ENCODE assay signal across 13 cellular contexts in genomic region chr5:71533142-71533541, GRCh38. TPM values are rescaled to one million over a fixed set of nuclear protein-coding genes. Genes with fewer than 3 reads are reported as not detected.
DNase-seq lines count a peak whose midpoint lies in the region; ATAC-seq and TF ChIP-seq lines count a peak whose summit lies in the region.
"Had no signal": no experiment of that assay in that cellular context is flagged by ENCODE, and none has a peak within 500 bp of the region (broad histone marks: within the 10 kb centered on the region; RNA-seq: fewer than 3 reads in every experiment).

No MANE protein-coding gene starts in this region.

- H3K4me3 Mint-ChIP-seq in CD8-positive, alpha-beta memory T cell, result no peak overlapping the region
- no peak overlapping the region for H3K4me3 Mint-ChIP-seq in HFFc6
- no peak overlapping the region for H3K4me3 Mint-ChIP-seq in central memory CD8-positive, alpha-beta T cell
- no peak overlapping the region for H3K4me3 Mint-ChIP-seq in natural killer cell treated with Interleukin-12 subunit alpha and Interleukin-12 subunit beta and Interleukin-15 and Interleukin-18, amount 100 ng/mL, for 72 hours
- H3K4me3 Mint-ChIP-seq: naive B cell had no signal

- H3K36me3 ChIP-seq in CD8-positive, alpha-beta memory T cell (ENCODE audit: insufficient read depth, low read length), result peaks cover 9% of the 10 kb centered on the region

- no peak overlapping the region for H3K27ac ChIP-seq in CD8-positive, alpha-beta memory T cell (ENCODE audit: low read depth, low read length)

- CTCF ChIA-PET in CD8-positive, alpha-beta memory T cell (lab: Charles Lee), result interaction anchor here (0.9 kb wide), 2 partner anchors 9 to 68 kb away, joined by 3 read pairs; no protein-coding TSS in a partner anchor

- H3K9me3 Mint-ChIP-seq in CD8-positive, alpha-beta memory T cell, result no peaks in the 10 kb centered on the region
- H3K9me3 Mint-ChIP-seq in HFFc6, result no peaks in the 10 kb centered on the region
- no peaks in the 10 kb centered on the region for H3K9me3 Mint-ChIP-seq in central memory CD8-positive, alpha-beta T cell
- H3K9me3 Mint-ChIP-seq in natural killer cell treated with Interleukin-12 subunit alpha and Interleukin-12 subunit beta and Interleukin-15 and Interleukin-18, amount 100 ng/mL, for 72 hours, result no peaks in the 10 kb centered on the region
- H3K9me3 Mint-ChIP-seq: activated naive CD4-positive, alpha-beta T cell treated with anti-CD3 and anti-CD28 coated beads, Interleukin-2, amount 50 U/mL, for 72 hours; naive B cell had no signal

- TF ChIP-seq CTCF in HFFc6 (IDR thresholded peaks at IDR 0.05), result no peak

- in situ Hi-C loops in KBM-7 (cut with MboI; ENCODE audit: low pct_unique_long_range_greater_than_20kb, low sequenced_read_pairs), result no loop called here

- H3K27ac Mint-ChIP-seq in CD8-positive, alpha-beta memory T cell, result peak overlapping the region in 6 of 8 donors; percentile 18 to 81 (median 44)
- H3K27ac Mint-ChIP-seq in HFFc6, result peak overlapping the region; percentile 64
- peak overlapping the region; percentile 49 for H3K27ac Mint-ChIP-seq in central memory CD8-positive, alpha-beta T cell (ENCODE audit: low read depth)
- H3K27ac Mint-ChIP-seq in natural killer cell treated with Interleukin-12 subunit alpha and Interleukin-12 subunit beta and Interleukin-15 and Interleukin-18, amount 100 ng/mL, for 72 hours, result peak overlapping the region; percentile 24 to 52

- POLR2A ChIA-PET in CD8-positive, alpha-beta memory T cell (lab: Charles Lee), result no interaction called here

- no peaks in the 10 kb centered on the region for H3K27me3 Mint-ChIP-seq in CD8-positive, alpha-beta memory T cell
- no peaks in the 10 kb centered on the region for H3K27me3 Mint-ChIP-seq in HFFc6 (ENCODE audit: insufficient read depth)
- H3K27me3 Mint-ChIP-seq in central memory CD8-positive, alpha-beta T cell, result no peaks in the 10 kb centered on the region
- no peaks in the 10 kb centered on the region for H3K27me3 Mint-ChIP-seq in natural killer cell treated with Interleukin-12 subunit alpha and Interleukin-12 subunit beta and Interleukin-15 and Interleukin-18, amount 100 ng/mL, for 72 hours
- H3K27me3 Mint-ChIP-seq: naive B cell had no signal

- DNase-seq in CD8-positive, alpha-beta memory T cell, result no peak
- DNase-seq in HFFc6 (no peak), Ammon's horn (ENCODE audit: low spot score) (no peak), KBM-7 (no peak)
- no peak for DNase-seq in central memory CD8-positive, alpha-beta T cell (ENCODE audit: low spot score in 2 of 2)
- DNase-seq in natural killer cell treated with Interleukin-12 subunit alpha and Interleukin-12 subunit beta and Interleukin-15 and Interleukin-18, amount 100 ng/mL, for 72 hours (ENCODE audit: low spot score), result no peak
- DNase-seq: activated CD4-positive, alpha-beta T cell treated with anti-CD3 and anti-CD28 coated beads, Interleukin-2, amount 50 U/mL, for 1 hour; DMS79; MG63; NCI-H524 had no signal

- peaks cover 19 to 62% (median 28%) of the 10 kb centered on the region in 3 donors for H3K36me3 Mint-ChIP-seq in CD8-positive, alpha-beta memory T cell
- H3K36me3 Mint-ChIP-seq in HFFc6 (ENCODE audit: low read depth), result peaks cover 34% of the 10 kb centered on the region
- H3K36me3 Mint-ChIP-seq in central memory CD8-positive, alpha-beta T cell (ENCODE audit: insufficient read depth), result peaks cover 23% of the 10 kb centered on the region
- peaks cover 23% of the 10 kb centered on the region for H3K36me3 Mint-ChIP-seq in natural killer cell treated with Interleukin-12 subunit alpha and Interleukin-12 subunit beta and Interleukin-15 and Interleukin-18, amount 100 ng/mL, for 72 hours

- no peak for ATAC-seq in central memory CD8-positive, alpha-beta T cell (replicated peaks; ENCODE audit: extremely low read depth, poor library complexity, severe bottlenecking)
- no peak for ATAC-seq in natural killer cell treated with Interleukin-12 subunit alpha and Interleukin-12 subunit beta and Interleukin-15 and Interleukin-18, amount 100 ng/mL, for 72 hours
- no peak for ATAC-seq in HG02588 (IDR thresholded peaks at IDR 0.05; ENCODE audit: unreplicated experiment)

- H3K4me1 Mint-ChIP-seq in CD8-positive, alpha-beta memory T cell, result peaks cover 6 to 20% (median 15%) of the 10 kb centered on the region in 3 donors
- H3K4me1 Mint-ChIP-seq in HFFc6 (ENCODE audit: low read depth), result peaks cover 36% of the 10 kb centered on the region
- peaks cover 19% of the 10 kb centered on the region for H3K4me1 Mint-ChIP-seq in central memory CD8-positive, alpha-beta T cell
- H3K4me1 Mint-ChIP-seq in natural killer cell treated with Interleukin-12 subunit alpha and Interleukin-12 subunit beta and Interleukin-15 and Interleukin-18, amount 100 ng/mL, for 72 hours (ENCODE audit: low read depth in 2 of 2), result peaks cover 12 to 24% of the 10 kb centered on the region in 2 donors

- H3K27me3 ChIP-seq in CD8-positive, alpha-beta memory T cell (ENCODE audit: insufficient read depth, low read length, poor library complexity, severe bottlenecking), result no peaks in the 10 kb centered on the region
- H3K27me3 ChIP-seq: MG63 had no signal

- no peak overlapping the region for H3K4me3 ChIP-seq in CD8-positive, alpha-beta memory T cell (ENCODE audit: low read length)
- H3K4me3 ChIP-seq: MG63 had no signal

- H3K9me3 ChIP-seq in CD8-positive, alpha-beta memory T cell (ENCODE audit: low read length), result no peaks in the 10 kb centered on the region
- H3K9me3 ChIP-seq: MG63 had no signal

- no peaks in the 10 kb centered on the region for H3K4me1 ChIP-seq in CD8-positive, alpha-beta memory T cell (ENCODE audit: insufficient read depth, low read length)

RNA-seq across cellular contexts. Expression of gene MCCC2, which starts 54.0 kb away (rescaled TPM):
- total RNA-seq in CD8-positive, alpha-beta memory T cell, result 10 to 100 TPM; 62.8 to 63.8 TPM
- 26.0 TPM for polyA plus RNA-seq in CD8-positive, alpha-beta memory T cell
- total RNA-seq in HFFc6 (2021; fragmentation: NEBNext Ultra II Directional; extraction: Animal tissue kit (Norgen Biotek cat#: 25700)), result 10 to 100 TPM; 11.7 to 22.4 (median 14.0) TPM
- total RNA-seq in natural killer cell treated with Interleukin-12 subunit alpha and Interleukin-12 subunit beta and Interleukin-15 and Interleukin-18, amount 100 ng/mL, for 72 hours, result 10 to 100 TPM; 50.4 to 64.2 TPM
